In genomic region chr1:112391603-112391940, GRCh38 we compare ENCODE assay signal across 10 cellular contexts. TPM values are rescaled to one million over a fixed set of nuclear protein-coding genes. Genes with fewer than 3 reads are reported as not detected.
DNase-seq lines count a peak whose midpoint lies in the region; ATAC-seq and TF ChIP-seq lines count a peak whose summit lies in the region.
"Had no signal": no experiment of that assay in that cellular context is flagged by ENCODE, and none has a peak within 500 bp of the region (broad histone marks: within the 10 kb centered on the region; RNA-seq: fewer than 3 reads in every experiment).

No MANE protein-coding gene starts in this region.

- H3K36me3 ChIP-seq in HUES64 (ENCODE audit: insufficient read depth, low read length) (no peaks in the 10 kb centered on the region), iPS-20b (ENCODE audit: insufficient read depth, low read depth, low read length) (no peaks in the 10 kb centered on the region), stomach (no peaks in the 10 kb centered on the region), adrenal gland (replicated peaks in 1 of 2) (no peaks in the 10 kb centered on the region)

- TF ChIP-seq CTCF in astrocyte of the cerebellum (IDR thresholded peaks at IDR 0.05; ENCODE audit: low read depth, low read length, missing control alignments) (no peak), stomach (IDR thresholded peaks at IDR 0.05) (no peak), adrenal gland (IDR thresholded peaks at IDR 0.05) (no peak)

- in situ Hi-C loops in astrocyte of the cerebellum (cut with HindIII; ENCODE audit: low sequenced_read_pairs), result no loop called here

- ATAC-seq in HG02678 (IDR thresholded peaks at IDR 0.05; ENCODE audit: unreplicated experiment), result no peak
- no peak for ATAC-seq in HG03432 (IDR thresholded peaks at IDR 0.05; ENCODE audit: unreplicated experiment)
- no peak for ATAC-seq in HG03342 (IDR thresholded peaks at IDR 0.05; ENCODE audit: unreplicated experiment)

- H3K27me3 ChIP-seq in HUES64 (ENCODE audit: insufficient read depth, low read length), result no peaks in the 10 kb centered on the region
- no peaks in the 10 kb centered on the region for H3K27me3 ChIP-seq in iPS-20b (ENCODE audit: insufficient read depth, low read length)
- H3K27me3 ChIP-seq in stomach, result no peaks in the 10 kb centered on the region
- no peaks in the 10 kb centered on the region for H3K27me3 ChIP-seq in adrenal gland
- H3K27me3 ChIP-seq: body of pancreas had no signal

- H3K9ac ChIP-seq in HUES64 (ENCODE audit: low read depth, low read length) (no peak overlapping the region), iPS-20b (ENCODE audit: low read depth, low read length) (no peak overlapping the region; the same call in 1 of the 2 replicates)

- no peak for TF ChIP-seq EP300 in stomach (IDR thresholded peaks at IDR 0.05)

- no peaks in the 10 kb centered on the region for H3K9me3 ChIP-seq in HUES64 (ENCODE audit: insufficient read depth, low read depth, low read length)
- H3K9me3 ChIP-seq in iPS-20b (ENCODE audit: insufficient read depth, low read depth, low read length), result no peaks in the 10 kb centered on the region
- no peaks in the 10 kb centered on the region for H3K9me3 ChIP-seq in stomach
- H3K9me3 ChIP-seq in adrenal gland (replicated peaks in 1 of 3), result no peaks in the 10 kb centered on the region
- H3K9me3 ChIP-seq: body of pancreas had no signal

- TF ChIP-seq POLR2A in stomach (IDR thresholded peaks at IDR 0.05) (no peak), adrenal gland (IDR thresholded peaks at IDR 0.05) (no peak)

- H3K27ac ChIP-seq in HUES64 (ENCODE audit: low read depth, low read length), result no peak overlapping the region
- H3K27ac ChIP-seq in iPS-20b (ENCODE audit: low read length), result no peak overlapping the region
- H3K27ac ChIP-seq in stomach, result peak overlapping the region; percentile 70 to 88 (median 81)
- peak overlapping the region in 2 of 5 donors; percentile 59 to 65 for H3K27ac ChIP-seq in adrenal gland

- peaks cover 32% of the 10 kb centered on the region for H3K4me1 ChIP-seq in HUES64 (ENCODE audit: insufficient read depth, low read length)
- H3K4me1 ChIP-seq in iPS-20b (ENCODE audit: insufficient read depth, low read length), result peaks cover 23% of the 10 kb centered on the region
- H3K4me1 ChIP-seq in stomach, result peaks cover 15 to 49% (median 32%) of the 10 kb centered on the region in 4 donors
- H3K4me1 ChIP-seq in adrenal gland (replicated peaks in 1 of 2), result peaks cover 20 to 33% of the 10 kb centered on the region in 2 donors

- DNase-seq in astrocyte of the cerebellum (ENCODE audit: low read depth) (no peak), stomach (no peak), adrenal gland (no peak)
- DNase-seq: activated CD4-positive, alpha-beta T cell treated with anti-CD3 and anti-CD28 coated beads for 4 hours; body of pancreas had no signal

- peak overlapping the region; percentile 53 for H3K4me3 ChIP-seq in HUES64 (ENCODE audit: low read length)
- H3K4me3 ChIP-seq in astrocyte of the cerebellum (ENCODE audit: low read depth, low read length), result peak overlapping the region; percentile 32
- peak overlapping the region; percentile 61 for H3K4me3 ChIP-seq in iPS-20b (ENCODE audit: low read length)
- peak overlapping the region; percentile 31 to 39 (median 35) for H3K4me3 ChIP-seq in stomach
- no peak overlapping the region for H3K4me3 ChIP-seq in adrenal gland
- H3K4me3 ChIP-seq: body of pancreas had no signal

- intact Hi-C loops in stomach (cut with DNase I; ENCODE audit: low total_unique reads) (loop anchor here (5.0 kb wide), 1 partner anchor 71 kb away; no protein-coding TSS in a partner anchor), adrenal gland (cut with DNase I) (loop anchor here (2.0 to 10.0 kb wide), 3 partner anchors 75 to 223 kb away; partner anchors contain the start of genes CAPZA1 (in 1 of the 2) and ST7L (in 1 of the 2))

- WGBS in HUES64, result 93% methylated on average over 11 of the region's 11 CpGs
- WGBS in stomach, 5 donors, result 87 to 92% (median 89%) methylated on average over 11 of the region's 11 CpGs
- 93 to 94% (median 93%) methylated on average over 11 of the region's 11 CpGs for WGBS in adrenal gland, 4 donors

RNA-seq across cellular contexts. Expression of gene CTTNBP2NL, which starts 4.4 kb away (rescaled TPM):
- polyA plus RNA-seq in HUES64 (2013, experiment 1 of 2), result 14.3 TPM
- 17.4 TPM for polyA plus RNA-seq in HUES64 (2013, experiment 2 of 2)
- total RNA-seq in stomach (10 to 100 TPM; 13.3 to 41.5 (median 19.7) TPM), adrenal gland (10 to 100 TPM in 5 of 8 donors, 1 to 10 TPM in 3; 5.5 to 22.0 (median 16.8) TPM)
- polyA plus RNA-seq in stomach (1 to 10 TPM; 3.6 to 6.9 (median 3.7) TPM), adrenal gland (10 to 100 TPM in 1 of 3 donors, 1 to 10 TPM in 2; 2.5 to 11.3 (median 6.3) TPM)

Comparison
In these comparisons a context has a peak if more than half of its experiments do, and no peak if none do; other contexts are left out.
1. H3K27ac ChIP-seq: peak in stomach (5 of 5); none in HUES64 (single experiment) and iPS-20b (single experiment).
2. H3K4me3 ChIP-seq: peak in HUES64 (single experiment), astrocyte of the cerebellum (single experiment), iPS-20b (single experiment) and stomach (4 of 4); none in adrenal gland (0 of 4).